1 cellular context compared by ENCODE assay signal in the genomic region with DNA sequence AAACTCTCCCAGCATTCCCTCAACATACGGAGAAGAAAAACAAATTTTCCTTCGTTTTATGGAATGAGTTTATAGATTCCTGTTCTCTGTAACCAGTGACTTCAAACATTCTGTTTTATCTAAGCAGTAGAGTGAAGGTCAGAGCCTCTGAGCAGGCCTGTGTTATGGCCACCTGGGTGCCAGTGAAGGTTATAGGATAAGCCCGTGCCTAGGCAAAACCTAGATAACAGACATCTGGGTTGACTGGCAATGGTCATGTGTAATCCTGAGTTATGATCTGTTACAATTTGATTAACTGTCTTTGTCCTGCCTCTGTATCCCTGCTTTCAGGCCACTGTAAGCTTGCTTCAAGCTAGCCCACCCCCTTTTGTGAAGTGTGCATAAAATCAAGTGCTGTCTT.
TF ChIP-seq lines count a peak whose summit lies in the region.

No MANE protein-coding gene starts in this region.

TF ChIP-seq in K562, 482 proteins besides CTCF, POLR2A, EP300 and RAD21 (continued from another document):
- TF ChIP-seq ZNF253 (CRISPR knock-in tag; conservative IDR thresholded peaks at IDR 0.05) (no peak), ZBED1 (IDR thresholded peaks at IDR 0.05) (no peak), TAF7 (tag; IDR thresholded peaks at IDR 0.05) (no peak)
